Comparison of ENCODE assay signal across 1 cellular context in genomic region chr9:69085523-69086283, GRCh38.
TF ChIP-seq lines count a peak whose summit lies in the region.

No MANE protein-coding gene starts in this region.

TF ChIP-seq in IMR-90, 13 proteins besides CTCF, POLR2A, EP300 and RAD21:
- TF ChIP-seq CEBPB (IDR thresholded peaks at IDR 0.05; ENCODE audit: low read depth, low read length) (no peak), FOS (IDR thresholded peaks at IDR 0.05; ENCODE audit: low read depth, low read length) (no peak), RFX5 (IDR thresholded peaks at IDR 0.05; ENCODE audit: low read depth, low read length) (no peak), BHLHE40 (IDR thresholded peaks at IDR 0.05; ENCODE audit: low read depth, low read length) (no peak), NFE2L2 (IDR thresholded peaks at IDR 0.05; ENCODE audit: low read depth, low read length) (no peak)
